In the genomic region with DNA sequence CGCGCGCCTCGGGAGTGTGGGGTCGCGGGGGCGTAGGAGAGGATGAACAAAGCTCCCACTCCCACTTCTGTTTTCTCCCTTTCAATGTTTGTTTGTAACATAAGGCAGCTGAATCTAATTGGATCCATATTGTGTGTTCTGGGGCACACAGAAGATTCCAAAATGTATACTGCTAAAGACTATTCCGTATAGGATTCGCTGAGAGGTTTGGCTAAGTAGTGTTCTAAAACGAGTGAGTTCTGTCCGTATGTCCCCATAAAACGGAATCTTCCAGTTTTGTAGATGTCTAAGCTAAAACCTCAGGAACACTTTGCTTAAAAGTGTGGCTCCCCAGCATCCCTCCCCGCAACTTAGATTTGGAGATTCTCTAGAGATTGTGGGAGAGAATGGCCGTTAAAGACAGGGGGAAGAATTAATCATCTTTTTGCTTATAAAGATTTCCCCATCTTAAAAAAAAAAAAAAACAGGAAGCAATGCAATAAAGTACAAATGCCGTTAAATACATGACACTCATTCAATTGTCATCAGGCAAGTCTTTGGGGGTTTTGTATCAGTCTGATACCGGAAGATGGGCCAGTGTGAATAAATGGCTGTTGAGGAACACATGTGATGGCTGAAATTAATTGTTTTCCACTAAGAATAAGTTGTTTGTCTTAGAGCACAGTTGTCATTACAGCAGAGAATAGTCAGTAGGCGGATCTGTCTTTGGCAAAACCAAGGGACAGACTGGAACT, we compare ENCODE assay signal across 8 cellular contexts. TPM values are rescaled to one million over a fixed set of nuclear protein-coding genes. Genes with fewer than 3 reads are reported as not detected.
DNase-seq lines count a peak whose midpoint lies in the region; ATAC-seq, FAIRE-seq and TF ChIP-seq lines count a peak whose summit lies in the region.

No MANE protein-coding gene starts in this region.

- TF ChIP-seq CTCF in endothelial cell (IDR thresholded peaks at IDR 0.05; ENCODE audit: unreplicated experiment) (no peak), neutrophil (IDR thresholded peaks at IDR 0.05) (no peak)

- no peak for DNase-seq in endothelial cell (ENCODE audit: low spot score)
- no peak for DNase-seq in NCI-H524 (lab: John Stamatoyannopoulos, UW)
- DNase-seq in GM19239 (ENCODE audit: insufficient read length, low spot score), result no peak
- no peak for DNase-seq in DMS53 treated with DMSO at 0.1 percent for 48 hours (lab: John Stamatoyannopoulos, UW; ENCODE audit: unreplicated experiment)

- ATAC-seq in HG03439 (IDR thresholded peaks at IDR 0.05; ENCODE audit: unreplicated experiment), result no peak

- H3K9me3 Mint-ChIP-seq in endothelial cell (ENCODE audit: unreplicated experiment), result no peaks in the 10 kb centered on the region

- 26% methylated on average over 13 of the region's 17 CpGs for WGBS in HUES64

- peak overlapping the region in 6 of 11 experiments; percentile 31 to 98 (median 88); a peak in 11 of 22 replicates for H3K9ac ChIP-seq in BLaER1 treated with 17β-estradiol and CSF1 and Interleukin-3, amounts not matched to agents 10 nM and 100 nM
- H3K9ac ChIP-seq in HUES64 (ENCODE audit: low read depth, low read length), result no peak overlapping the region

- H3K4me3 ChIP-seq in BLaER1 treated with 17β-estradiol and CSF1 and Interleukin-3, amounts not matched to agents 10 nM and 100 nM, result peak overlapping the region; percentile 30 to 96 (median 68); a peak in 18 of 20 replicates
- H3K4me3 ChIP-seq in HUES64 (ENCODE audit: low read length) (peak overlapping the region; percentile 75), neutrophil (ENCODE audit: low read depth in 1 of 2, low read length in 1 of 2) (peak overlapping the region; percentile 74 to 77)

- no peak overlapping the region for H3K27ac Mint-ChIP-seq in endothelial cell (ENCODE audit: unreplicated experiment)

- peak overlapping the region in 3 of 11 experiments; percentile 83 to 91 (median 90); a peak in 9 of 22 replicates for H3K27ac ChIP-seq in BLaER1 treated with 17β-estradiol and CSF1 and Interleukin-3, amounts not matched to agents 10 nM and 100 nM
- no peak overlapping the region for H3K27ac ChIP-seq in HUES64 (ENCODE audit: low read depth, low read length)
- peak overlapping the region; percentile 30 for H3K27ac ChIP-seq in neutrophil

- H3K4me2 ChIP-seq in BLaER1 treated with 17β-estradiol and CSF1 and Interleukin-3, amounts not matched to agents 10 nM and 100 nM, result peak overlapping the region; percentile 82 to 99 (median 98); a peak in 21 of 22 replicates

- FAIRE-seq in GM19239 (lab: Jason Lieb, UNC), result no peak

- peaks cover 15% of the 10 kb centered on the region for H3K27me3 Mint-ChIP-seq in endothelial cell (ENCODE audit: unreplicated experiment)

- H3K9me3 ChIP-seq in BLaER1 treated with 17β-estradiol and CSF1 and Interleukin-3, amounts not matched to agents 10 nM and 100 nM (replicated peaks in 1 of 11), result no peaks in the 10 kb centered on the region; a peak in 1 of 22 replicates
- H3K9me3 ChIP-seq in HUES64 (ENCODE audit: insufficient read depth, low read depth, low read length) (no peaks in the 10 kb centered on the region), neutrophil (no peaks in the 10 kb centered on the region)

- H3K4me1 Mint-ChIP-seq in endothelial cell (ENCODE audit: unreplicated experiment), result peaks cover 18% of the 10 kb centered on the region

- H3K4me3 Mint-ChIP-seq in endothelial cell (ENCODE audit: unreplicated experiment), result peak overlapping the region; percentile 71

- peaks cover 25 to 76% (median 38%) of the 10 kb centered on the region in 10 experiments for H3K4me1 ChIP-seq in BLaER1 treated with 17β-estradiol and CSF1 and Interleukin-3, amounts not matched to agents 10 nM and 100 nM
- H3K4me1 ChIP-seq in HUES64 (ENCODE audit: insufficient read depth, low read length), result peaks cover 16% of the 10 kb centered on the region; the same call in 1 of the 2 replicates
- H3K4me1 ChIP-seq in neutrophil (ENCODE audit: control insufficient read depth in 1 of 2, insufficient read depth in 1 of 2, low read depth in 1 of 2, low read length in 1 of 2), result peaks cover 30 to 38% of the 10 kb centered on the region in 2 experiments

- H3K36me3 Mint-ChIP-seq in endothelial cell (ENCODE audit: low read depth, unreplicated experiment), result no peaks in the 10 kb centered on the region

- H3K36me3 ChIP-seq in BLaER1 treated with 17β-estradiol and CSF1 and Interleukin-3, amounts not matched to agents 10 nM and 100 nM, result peaks cover 0 to 53% (median 0%) of the 10 kb centered on the region in 11 experiments; a peak in 6 of 22 replicates
- H3K36me3 ChIP-seq in HUES64 (ENCODE audit: insufficient read depth, low read length) (no peaks in the 10 kb centered on the region), neutrophil (peaks cover 8% of the 10 kb centered on the region)

- H3K27me3 ChIP-seq in BLaER1 treated with 17β-estradiol and CSF1 and Interleukin-3, amounts not matched to agents 10 nM and 100 nM, result peaks cover 0 to 81% (median 68%) of the 10 kb centered on the region in 11 experiments; a peak in 21 of 22 replicates
- H3K27me3 ChIP-seq in HUES64 (ENCODE audit: insufficient read depth, low read length), result peaks cover 64% of the 10 kb centered on the region
- peaks cover 54% of the 10 kb centered on the region for H3K27me3 ChIP-seq in neutrophil

- peaks cover 0 to 55% (median 8%) of the 10 kb centered on the region in 11 experiments; a peak in 12 of 22 replicates for H4K20me1 ChIP-seq in BLaER1 treated with 17β-estradiol and CSF1 and Interleukin-3, amounts not matched to agents 10 nM and 100 nM

RNA-seq across cellular contexts. Expression of a gene that starts 1.5 kb away (rescaled TPM):
- 7.5 TPM for polyA plus RNA-seq in HUES64 (2013, experiment 1 of 2)
- 6.5 TPM for polyA plus RNA-seq in HUES64 (2013, experiment 2 of 2)
- 6.8 TPM for total RNA-seq in endothelial cell (ENCODE audit: unreplicated experiment)
